Comparison of ENCODE assay signal across 1 cellular context in genomic region chr3:197031315-197032285, GRCh38.
TF ChIP-seq lines count a peak whose summit lies in the region.

No MANE protein-coding gene starts in this region.

TF ChIP-seq in HepG2, 621 proteins besides CTCF, POLR2A, EP300 and RAD21 (continued from another document and continues in another):
- TF ChIP-seq RNF2 (conservative IDR thresholded peaks at IDR 0.05; ENCODE audit: low read depth) (0 out of 2 replicates have a peak, but pooled peaks have one; percentile 24), SRSF4 (IDR thresholded peaks at IDR 0.05; ENCODE audit: low read depth, low read length, poor library complexity, severe bottlenecking) (no peak), SOX5 (CRISPR knock-in tag; IDR thresholded peaks at IDR 0.05; ENCODE audit: borderline replicate concordance) (peak; percentile 55; the same call in 1 of the 2 replicates), LCORL (IDR thresholded peaks at IDR 0.05) (no peak), LCORL (CRISPR knock-in tag; IDR thresholded peaks at IDR 0.05) (0 out of 2 replicates have a peak, but pooled peaks have one; percentile 36), ZNF501 (CRISPR knock-in tag; IDR thresholded peaks at IDR 0.05) (peak; percentile 32; the same call in 1 of the 2 replicates), ZBTB33 (CRISPR knock-in tag; IDR thresholded peaks at IDR 0.05) (no peak), SMC3 (IDR thresholded peaks at IDR 0.05; ENCODE audit: low read length) (peak; percentile 18; the same call in 1 of the 2 replicates), FOSL2 (CRISPR knock-in tag; IDR thresholded peaks at IDR 0.05) (peak; percentile 98), TBX3 (IDR thresholded peaks at IDR 0.05; ENCODE audit: borderline replicate concordance) (peak; percentile 27; the same call in 1 of the 2 replicates), FOXA3 (CRISPR knock-in tag; IDR thresholded peaks at IDR 0.05) (0 out of 2 replicates have a peak, but pooled peaks have one; percentile 30), CEBPB (IDR thresholded peaks at IDR 0.05; ENCODE audit: borderline replicate concordance, low read depth, low read length) (peak; percentile 87), CEBPG (CRISPR knock-in tag; IDR thresholded peaks at IDR 0.05) (peak; percentile 41; the same call in 1 of the 2 replicates), ZNF10 (CRISPR knock-in tag; IDR thresholded peaks at IDR 0.05; ENCODE audit: borderline replicate concordance, low read depth) (no peak), RARA (CRISPR knock-in tag; IDR thresholded peaks at IDR 0.05) (no peak; the same call in 1 of the 2 replicates), HMG20A (CRISPR knock-in tag; IDR thresholded peaks at IDR 0.05; ENCODE audit: borderline replicate concordance) (peak; percentile 52; the same call in 1 of the 2 replicates), SOX6 (IDR thresholded peaks at IDR 0.05) (no peak), SOX6 (CRISPR knock-in tag; IDR thresholded peaks at IDR 0.05) (0 out of 2 replicates have a peak, but pooled peaks have one; percentile 22), TEAD3 (CRISPR knock-in tag; optimal IDR thresholded peaks at IDR 0.05; ENCODE audit: borderline replicate concordance) (peak; percentile 64), MAFF (IDR thresholded peaks at IDR 0.05; ENCODE audit: low read depth, low read length) (peak; percentile 25; the same call in 1 of the 2 replicates), PRDM10 (CRISPR knock-in tag; IDR thresholded peaks at IDR 0.05; ENCODE audit: low read depth) (0 out of 2 replicates have a peak, but pooled peaks have one; percentile 44), PHF20 (CRISPR knock-in tag; IDR thresholded peaks at IDR 0.05) (no peak), FOSL1 (CRISPR knock-in tag; IDR thresholded peaks at IDR 0.05; ENCODE audit: borderline replicate concordance) (peak; percentile 77; the same call in 1 of the 2 replicates), SALL1 (CRISPR knock-in tag; IDR thresholded peaks at IDR 0.05) (0 out of 2 replicates have a peak, but pooled peaks have one; percentile 19), RFX5 (IDR thresholded peaks at IDR 0.05; ENCODE audit: low read depth, low read length) (0 out of 2 replicates have a peak, but pooled peaks have one; percentile 9), SOX13 (IDR thresholded peaks at IDR 0.05) (no peak), SOX13 (CRISPR knock-in tag; conservative IDR thresholded peaks at IDR 0.05 in 1 of 2, IDR thresholded peaks at IDR 0.05 in 1 of 2) (peak in 1 of 2 experiments; percentile 49; a peak in 1 of 4 replicates), PBX2 (CRISPR knock-in tag; IDR thresholded peaks at IDR 0.05) (0 out of 2 replicates have a peak, but pooled peaks have one; percentile 29), KAT8 (CRISPR knock-in tag; IDR thresholded peaks at IDR 0.05) (0 out of 2 replicates have a peak, but pooled peaks have one; percentile 29), JUN (CRISPR knock-in tag; IDR thresholded peaks at IDR 0.05) (peak; percentile 31; the same call in 1 of the 2 replicates), ZFP36L1 (CRISPR knock-in tag; IDR thresholded peaks at IDR 0.05) (0 out of 2 replicates have a peak, but pooled peaks have one; percentile 38), NFE2L2 (IDR thresholded peaks at IDR 0.05; ENCODE audit: low read length) (0 out of 2 replicates have a peak, but pooled peaks have one; percentile 22), ELF1 (CRISPR knock-in tag; IDR thresholded peaks at IDR 0.05) (peak; percentile 27; the same call in 1 of the 2 replicates), BORCS8-MEF2B (CRISPR knock-in tag; IDR thresholded peaks at IDR 0.05) (no peak), SP5 (CRISPR knock-in tag; IDR thresholded peaks at IDR 0.05; ENCODE audit: borderline replicate concordance, low read depth) (no peak), POLR2AphosphoS2 (IDR thresholded peaks at IDR 0.05; ENCODE audit: low read depth, low read length) (peak; percentile 53; the same call in 1 of the 2 replicates)
- TF ChIP-seq, protein P1, sequence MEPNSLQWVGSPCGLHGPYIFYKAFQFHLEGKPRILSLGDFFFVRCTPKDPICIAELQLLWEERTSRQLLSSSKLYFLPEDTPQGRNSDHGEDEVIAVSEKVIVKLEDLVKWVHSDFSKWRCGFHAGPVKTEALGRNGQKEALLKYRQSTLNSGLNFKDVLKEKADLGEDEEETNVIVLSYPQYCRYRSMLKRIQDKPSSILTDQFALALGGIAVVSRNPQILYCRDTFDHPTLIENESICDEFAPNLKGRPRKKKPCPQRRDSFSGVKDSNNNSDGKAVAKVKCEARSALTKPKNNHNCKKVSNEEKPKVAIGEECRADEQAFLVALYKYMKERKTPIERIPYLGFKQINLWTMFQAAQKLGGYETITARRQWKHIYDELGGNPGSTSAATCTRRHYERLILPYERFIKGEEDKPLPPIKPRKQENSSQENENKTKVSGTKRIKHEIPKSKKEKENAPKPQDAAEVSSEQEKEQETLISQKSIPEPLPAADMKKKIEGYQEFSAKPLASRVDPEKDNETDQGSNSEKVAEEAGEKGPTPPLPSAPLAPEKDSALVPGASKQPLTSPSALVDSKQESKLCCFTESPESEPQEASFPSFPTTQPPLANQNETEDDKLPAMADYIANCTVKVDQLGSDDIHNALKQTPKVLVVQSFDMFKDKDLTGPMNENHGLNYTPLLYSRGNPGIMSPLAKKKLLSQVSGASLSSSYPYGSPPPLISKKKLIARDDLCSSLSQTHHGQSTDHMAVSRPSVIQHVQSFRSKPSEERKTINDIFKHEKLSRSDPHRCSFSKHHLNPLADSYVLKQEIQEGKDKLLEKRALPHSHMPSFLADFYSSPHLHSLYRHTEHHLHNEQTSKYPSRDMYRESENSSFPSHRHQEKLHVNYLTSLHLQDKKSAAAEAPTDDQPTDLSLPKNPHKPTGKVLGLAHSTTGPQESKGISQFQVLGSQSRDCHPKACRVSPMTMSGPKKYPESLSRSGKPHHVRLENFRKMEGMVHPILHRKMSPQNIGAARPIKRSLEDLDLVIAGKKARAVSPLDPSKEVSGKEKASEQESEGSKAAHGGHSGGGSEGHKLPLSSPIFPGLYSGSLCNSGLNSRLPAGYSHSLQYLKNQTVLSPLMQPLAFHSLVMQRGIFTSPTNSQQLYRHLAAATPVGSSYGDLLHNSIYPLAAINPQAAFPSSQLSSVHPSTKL (CRISPR knock-in tag; IDR thresholded peaks at IDR 0.05): peak; percentile 47; the same call in 1 of the 2 replicates
- TF ChIP-seq, protein P2, sequence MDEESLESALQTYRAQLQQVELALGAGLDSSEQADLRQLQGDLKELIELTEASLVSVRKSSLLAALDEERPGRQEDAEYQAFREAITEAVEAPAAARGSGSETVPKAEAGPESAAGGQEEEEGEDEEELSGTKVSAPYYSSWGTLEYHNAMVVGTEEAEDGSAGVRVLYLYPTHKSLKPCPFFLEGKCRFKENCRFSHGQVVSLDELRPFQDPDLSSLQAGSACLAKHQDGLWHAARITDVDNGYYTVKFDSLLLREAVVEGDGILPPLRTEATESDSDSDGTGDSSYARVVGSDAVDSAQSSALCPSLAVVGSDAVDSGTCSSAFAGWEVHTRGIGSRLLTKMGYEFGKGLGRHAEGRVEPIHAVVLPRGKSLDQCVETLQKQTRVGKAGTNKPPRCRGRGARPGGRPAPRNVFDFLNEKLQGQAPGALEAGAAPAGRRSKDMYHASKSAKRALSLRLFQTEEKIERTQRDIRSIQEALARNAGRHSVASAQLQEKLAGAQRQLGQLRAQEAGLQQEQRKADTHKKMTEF (CRISPR knock-in tag; IDR thresholded peaks at IDR 0.05): peak; percentile 40; the same call in 1 of the 2 replicates
- TF ChIP-seq, protein P3, sequence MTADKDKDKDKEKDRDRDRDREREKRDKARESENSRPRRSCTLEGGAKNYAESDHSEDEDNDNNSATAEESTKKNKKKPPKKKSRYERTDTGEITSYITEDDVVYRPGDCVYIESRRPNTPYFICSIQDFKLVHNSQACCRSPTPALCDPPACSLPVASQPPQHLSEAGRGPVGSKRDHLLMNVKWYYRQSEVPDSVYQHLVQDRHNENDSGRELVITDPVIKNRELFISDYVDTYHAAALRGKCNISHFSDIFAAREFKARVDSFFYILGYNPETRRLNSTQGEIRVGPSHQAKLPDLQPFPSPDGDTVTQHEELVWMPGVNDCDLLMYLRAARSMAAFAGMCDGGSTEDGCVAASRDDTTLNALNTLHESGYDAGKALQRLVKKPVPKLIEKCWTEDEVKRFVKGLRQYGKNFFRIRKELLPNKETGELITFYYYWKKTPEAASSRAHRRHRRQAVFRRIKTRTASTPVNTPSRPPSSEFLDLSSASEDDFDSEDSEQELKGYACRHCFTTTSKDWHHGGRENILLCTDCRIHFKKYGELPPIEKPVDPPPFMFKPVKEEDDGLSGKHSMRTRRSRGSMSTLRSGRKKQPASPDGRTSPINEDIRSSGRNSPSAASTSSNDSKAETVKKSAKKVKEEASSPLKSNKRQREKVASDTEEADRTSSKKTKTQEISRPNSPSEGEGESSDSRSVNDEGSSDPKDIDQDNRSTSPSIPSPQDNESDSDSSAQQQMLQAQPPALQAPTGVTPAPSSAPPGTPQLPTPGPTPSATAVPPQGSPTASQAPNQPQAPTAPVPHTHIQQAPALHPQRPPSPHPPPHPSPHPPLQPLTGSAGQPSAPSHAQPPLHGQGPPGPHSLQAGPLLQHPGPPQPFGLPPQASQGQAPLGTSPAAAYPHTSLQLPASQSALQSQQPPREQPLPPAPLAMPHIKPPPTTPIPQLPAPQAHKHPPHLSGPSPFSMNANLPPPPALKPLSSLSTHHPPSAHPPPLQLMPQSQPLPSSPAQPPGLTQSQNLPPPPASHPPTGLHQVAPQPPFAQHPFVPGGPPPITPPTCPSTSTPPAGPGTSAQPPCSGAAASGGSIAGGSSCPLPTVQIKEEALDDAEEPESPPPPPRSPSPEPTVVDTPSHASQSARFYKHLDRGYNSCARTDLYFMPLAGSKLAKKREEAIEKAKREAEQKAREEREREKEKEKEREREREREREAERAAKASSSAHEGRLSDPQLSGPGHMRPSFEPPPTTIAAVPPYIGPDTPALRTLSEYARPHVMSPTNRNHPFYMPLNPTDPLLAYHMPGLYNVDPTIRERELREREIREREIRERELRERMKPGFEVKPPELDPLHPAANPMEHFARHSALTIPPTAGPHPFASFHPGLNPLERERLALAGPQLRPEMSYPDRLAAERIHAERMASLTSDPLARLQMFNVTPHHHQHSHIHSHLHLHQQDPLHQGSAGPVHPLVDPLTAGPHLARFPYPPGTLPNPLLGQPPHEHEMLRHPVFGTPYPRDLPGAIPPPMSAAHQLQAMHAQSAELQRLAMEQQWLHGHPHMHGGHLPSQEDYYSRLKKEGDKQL (CRISPR knock-in tag; IDR thresholded peaks at IDR 0.05; ENCODE audit: low read depth): 0 out of 2 replicates have a peak, but pooled peaks have one; percentile 43
- TF ChIP-seq, protein P4, sequence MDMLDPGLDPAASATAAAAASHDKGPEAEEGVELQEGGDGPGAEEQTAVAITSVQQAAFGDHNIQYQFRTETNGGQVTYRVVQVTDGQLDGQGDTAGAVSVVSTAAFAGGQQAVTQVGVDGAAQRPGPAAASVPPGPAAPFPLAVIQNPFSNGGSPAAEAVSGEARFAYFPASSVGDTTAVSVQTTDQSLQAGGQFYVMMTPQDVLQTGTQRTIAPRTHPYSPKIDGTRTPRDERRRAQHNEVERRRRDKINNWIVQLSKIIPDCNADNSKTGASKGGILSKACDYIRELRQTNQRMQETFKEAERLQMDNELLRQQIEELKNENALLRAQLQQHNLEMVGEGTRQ (IDR thresholded peaks at IDR 0.05; ENCODE audit: low read depth, low read length): peak; percentile 85
- TF ChIP-seq, protein P4 (CRISPR knock-in tag; IDR thresholded peaks at IDR 0.05; ENCODE audit: borderline replicate concordance): peak; percentile 66; the same call in 1 of the 2 replicates
